Comparison of ENCODE assay signal across 8 cellular contexts in genomic region chr15:42548258-42549051, GRCh38.
DNase-seq lines count a peak whose midpoint lies in the region; ATAC-seq and TF ChIP-seq lines count a peak whose summit lies in the region.

TSS of gene HAUS2 (plus strand) at chr15:42548838. CDS start at chr15:42548873, 35 bp downstream.
TSS of gene LRRC57 (minus strand) at chr15:42548793. CDS start at chr15:42548434, 359 bp downstream.

- TF ChIP-seq CTCF in astrocyte of the spinal cord (IDR thresholded peaks at IDR 0.05; ENCODE audit: low read depth, low read length) (no peak), retinal pigment epithelial cell (conservative IDR thresholded peaks at IDR 0.05; ENCODE audit: low read depth, low read length) (no peak)

- ATAC-seq in GM18499 (IDR thresholded peaks at IDR 0.05; ENCODE audit: insufficient read depth, unreplicated experiment) = peak; percentile 49
- peak; percentile 72 for ATAC-seq in HG02870 (IDR thresholded peaks at IDR 0.05; ENCODE audit: unreplicated experiment)
- no peak for ATAC-seq in HG03469 (IDR thresholded peaks at IDR 0.05; ENCODE audit: unreplicated experiment)

- H3K4me3 ChIP-seq in astrocyte of the spinal cord (ENCODE audit: low read depth, low read length) (peak within 1 kb of the TSS; percentile 81), retinal pigment epithelial cell (ENCODE audit: low read length) (peak within 1 kb of the TSS; percentile 100)

- in situ Hi-C loops in astrocyte of the spinal cord (cut with HindIII; ENCODE audit: low sequenced_read_pairs) = no loop called here

- DNase-seq in NCI-H1694 (lab: John Stamatoyannopoulos, UW) (peak; percentile 36), T1000 (lab: John Stamatoyannopoulos, UW) (peak; percentile 68), astrocyte of the spinal cord (ENCODE audit: low read depth, low spot score) (peak; percentile 82), hypothalamus (lab: John Stamatoyannopoulos, UW) (peak; percentile 38 to 89 (median 68)), retinal pigment epithelial cell (ENCODE audit: low read depth) (peak; percentile 46)
